In the genomic region with DNA sequence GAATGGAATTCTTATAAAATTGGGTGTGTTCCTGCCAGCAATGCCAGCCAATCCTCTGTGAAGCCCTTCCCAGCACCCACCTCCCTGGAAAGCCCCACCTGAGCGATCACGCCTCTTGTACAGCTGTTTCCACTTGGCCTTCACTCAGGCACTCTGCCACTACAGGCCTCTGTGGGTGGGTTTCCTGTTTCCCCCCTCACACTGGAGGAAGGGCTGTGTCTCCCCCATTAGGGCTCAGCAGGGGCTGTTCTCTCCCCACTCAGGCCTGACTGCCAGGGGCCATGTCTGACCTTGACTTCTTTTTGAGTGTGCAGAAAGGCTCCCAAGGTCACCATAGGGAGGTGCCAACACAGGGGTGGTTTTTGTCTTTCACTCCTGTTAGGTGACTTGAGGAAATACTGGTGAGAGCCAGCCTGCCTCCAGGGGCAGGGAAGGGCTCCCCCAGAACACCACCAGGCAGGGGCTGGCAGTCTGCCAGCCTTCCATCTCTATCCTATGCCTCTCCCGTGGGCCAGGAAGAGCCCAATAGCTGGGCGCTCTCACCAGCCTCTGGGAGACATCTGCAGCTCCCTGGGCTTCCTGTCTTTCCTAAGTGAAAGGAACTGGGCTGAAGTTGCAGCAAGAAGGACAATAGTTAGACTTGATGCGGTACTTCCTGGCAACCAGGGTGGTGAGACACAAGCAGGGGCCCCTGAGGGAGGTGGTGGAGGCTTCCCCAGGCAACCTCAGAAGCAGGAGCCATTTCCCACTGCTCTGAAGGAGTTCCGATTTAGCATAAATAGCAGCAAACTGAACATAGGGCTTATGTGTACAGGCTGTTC, we compare ENCODE assay signal across 1 cellular context.
A peak's percentile ranks its signal among the peaks of the same experiment; 100 is the strongest.
TF ChIP-seq lines count a peak whose summit lies in the region.

No MANE protein-coding gene starts in this region.

TF ChIP-seq in HepG2, 621 proteins besides CTCF, POLR2A, EP300 and RAD21:
- TF ChIP-seq ZNF160 (CRISPR knock-in tag; IDR thresholded peaks at IDR 0.05) (no peak), SALL1 (CRISPR knock-in tag; IDR thresholded peaks at IDR 0.05) (no peak), ZNF776 (CRISPR knock-in tag; IDR thresholded peaks at IDR 0.05) (no peak), ZMYM3 (CRISPR knock-in tag; IDR thresholded peaks at IDR 0.05) (peak; percentile 63; the same call in 1 of the 2 replicates), TEAD3 (CRISPR knock-in tag; optimal IDR thresholded peaks at IDR 0.05; ENCODE audit: borderline replicate concordance) (no peak), RBM22 (optimal IDR thresholded peaks at IDR 0.05; ENCODE audit: low read length) (no peak), FOXP1 (IDR thresholded peaks at IDR 0.05) (no peak), FOXP1 (CRISPR knock-in tag; IDR thresholded peaks at IDR 0.05) (no peak), POLR2G (IDR thresholded peaks at IDR 0.05; ENCODE audit: low read depth, low read length) (no peak), ZNF777 (CRISPR knock-in tag; IDR thresholded peaks at IDR 0.05) (no peak), ZBTB7A (CRISPR knock-in tag; IDR thresholded peaks at IDR 0.05) (no peak), ZNF709 (CRISPR knock-in tag; IDR thresholded peaks at IDR 0.05) (0 out of 2 replicates have a peak, but pooled peaks have one; percentile 25), KDM2A (CRISPR knock-in tag; IDR thresholded peaks at IDR 0.05; ENCODE audit: borderline replicate concordance, low read depth) (no peak), ZNF331 (CRISPR knock-in tag; IDR thresholded peaks at IDR 0.05) (no peak), ZNF878 (CRISPR knock-in tag; IDR thresholded peaks at IDR 0.05) (no peak), ZNF644 (CRISPR knock-in tag; IDR thresholded peaks at IDR 0.05; ENCODE audit: low read depth) (no peak), TAF1 (CRISPR knock-in tag; IDR thresholded peaks at IDR 0.05) (no peak), ZKSCAN1 (IDR thresholded peaks at IDR 0.05; ENCODE audit: low read length) (no peak), NCOA5 (CRISPR knock-in tag; IDR thresholded peaks at IDR 0.05) (no peak), HIVEP1 (CRISPR knock-in tag; IDR thresholded peaks at IDR 0.05) (0 out of 2 replicates have a peak, but pooled peaks have one; percentile 22), SAP130 (CRISPR knock-in tag; IDR thresholded peaks at IDR 0.05; ENCODE audit: low read depth) (peak; percentile 15; the same call in 1 of the 2 replicates), RORA (CRISPR knock-in tag; IDR thresholded peaks at IDR 0.05) (no peak)
- TF ChIP-seq, protein P1, sequence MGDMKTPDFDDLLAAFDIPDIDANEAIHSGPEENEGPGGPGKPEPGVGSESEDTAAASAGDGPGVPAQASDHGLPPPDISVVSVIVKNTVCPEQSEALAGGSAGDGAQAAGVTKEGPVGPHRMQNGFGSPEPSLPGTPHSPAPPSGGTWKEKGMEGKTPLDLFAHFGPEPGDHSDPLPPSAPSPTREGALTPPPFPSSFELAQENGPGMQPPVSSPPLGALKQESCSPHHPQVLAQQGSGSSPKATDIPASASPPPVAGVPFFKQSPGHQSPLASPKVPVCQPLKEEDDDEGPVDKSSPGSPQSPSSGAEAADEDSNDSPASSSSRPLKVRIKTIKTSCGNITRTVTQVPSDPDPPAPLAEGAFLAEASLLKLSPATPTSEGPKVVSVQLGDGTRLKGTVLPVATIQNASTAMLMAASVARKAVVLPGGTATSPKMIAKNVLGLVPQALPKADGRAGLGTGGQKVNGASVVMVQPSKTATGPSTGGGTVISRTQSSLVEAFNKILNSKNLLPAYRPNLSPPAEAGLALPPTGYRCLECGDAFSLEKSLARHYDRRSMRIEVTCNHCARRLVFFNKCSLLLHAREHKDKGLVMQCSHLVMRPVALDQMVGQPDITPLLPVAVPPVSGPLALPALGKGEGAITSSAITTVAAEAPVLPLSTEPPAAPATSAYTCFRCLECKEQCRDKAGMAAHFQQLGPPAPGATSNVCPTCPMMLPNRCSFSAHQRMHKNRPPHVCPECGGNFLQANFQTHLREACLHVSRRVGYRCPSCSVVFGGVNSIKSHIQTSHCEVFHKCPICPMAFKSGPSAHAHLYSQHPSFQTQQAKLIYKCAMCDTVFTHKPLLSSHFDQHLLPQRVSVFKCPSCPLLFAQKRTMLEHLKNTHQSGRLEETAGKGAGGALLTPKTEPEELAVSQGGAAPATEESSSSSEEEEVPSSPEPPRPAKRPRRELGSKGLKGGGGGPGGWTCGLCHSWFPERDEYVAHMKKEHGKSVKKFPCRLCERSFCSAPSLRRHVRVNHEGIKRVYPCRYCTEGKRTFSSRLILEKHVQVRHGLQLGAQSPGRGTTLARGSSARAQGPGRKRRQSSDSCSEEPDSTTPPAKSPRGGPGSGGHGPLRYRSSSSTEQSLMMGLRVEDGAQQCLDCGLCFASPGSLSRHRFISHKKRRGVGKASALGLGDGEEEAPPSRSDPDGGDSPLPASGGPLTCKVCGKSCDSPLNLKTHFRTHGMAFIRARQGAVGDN (CRISPR knock-in tag; IDR thresholded peaks at IDR 0.05): peak; percentile 33; the same call in 1 of the 2 replicates
- TF ChIP-seq, protein P2, sequence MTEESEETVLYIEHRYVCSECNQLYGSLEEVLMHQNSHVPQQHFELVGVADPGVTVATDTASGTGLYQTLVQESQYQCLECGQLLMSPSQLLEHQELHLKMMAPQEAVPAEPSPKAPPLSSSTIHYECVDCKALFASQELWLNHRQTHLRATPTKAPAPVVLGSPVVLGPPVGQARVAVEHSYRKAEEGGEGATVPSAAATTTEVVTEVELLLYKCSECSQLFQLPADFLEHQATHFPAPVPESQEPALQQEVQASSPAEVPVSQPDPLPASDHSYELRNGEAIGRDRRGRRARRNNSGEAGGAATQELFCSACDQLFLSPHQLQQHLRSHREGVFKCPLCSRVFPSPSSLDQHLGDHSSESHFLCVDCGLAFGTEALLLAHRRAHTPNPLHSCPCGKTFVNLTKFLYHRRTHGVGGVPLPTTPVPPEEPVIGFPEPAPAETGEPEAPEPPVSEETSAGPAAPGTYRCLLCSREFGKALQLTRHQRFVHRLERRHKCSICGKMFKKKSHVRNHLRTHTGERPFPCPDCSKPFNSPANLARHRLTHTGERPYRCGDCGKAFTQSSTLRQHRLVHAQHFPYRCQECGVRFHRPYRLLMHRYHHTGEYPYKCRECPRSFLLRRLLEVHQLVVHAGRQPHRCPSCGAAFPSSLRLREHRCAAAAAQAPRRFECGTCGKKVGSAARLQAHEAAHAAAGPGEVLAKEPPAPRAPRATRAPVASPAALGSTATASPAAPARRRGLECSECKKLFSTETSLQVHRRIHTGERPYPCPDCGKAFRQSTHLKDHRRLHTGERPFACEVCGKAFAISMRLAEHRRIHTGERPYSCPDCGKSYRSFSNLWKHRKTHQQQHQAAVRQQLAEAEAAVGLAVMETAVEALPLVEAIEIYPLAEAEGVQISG (CRISPR knock-in tag; IDR thresholded peaks at IDR 0.05): peak; percentile 16; the same call in 1 of the 2 replicates
- TF ChIP-seq, protein P3, sequence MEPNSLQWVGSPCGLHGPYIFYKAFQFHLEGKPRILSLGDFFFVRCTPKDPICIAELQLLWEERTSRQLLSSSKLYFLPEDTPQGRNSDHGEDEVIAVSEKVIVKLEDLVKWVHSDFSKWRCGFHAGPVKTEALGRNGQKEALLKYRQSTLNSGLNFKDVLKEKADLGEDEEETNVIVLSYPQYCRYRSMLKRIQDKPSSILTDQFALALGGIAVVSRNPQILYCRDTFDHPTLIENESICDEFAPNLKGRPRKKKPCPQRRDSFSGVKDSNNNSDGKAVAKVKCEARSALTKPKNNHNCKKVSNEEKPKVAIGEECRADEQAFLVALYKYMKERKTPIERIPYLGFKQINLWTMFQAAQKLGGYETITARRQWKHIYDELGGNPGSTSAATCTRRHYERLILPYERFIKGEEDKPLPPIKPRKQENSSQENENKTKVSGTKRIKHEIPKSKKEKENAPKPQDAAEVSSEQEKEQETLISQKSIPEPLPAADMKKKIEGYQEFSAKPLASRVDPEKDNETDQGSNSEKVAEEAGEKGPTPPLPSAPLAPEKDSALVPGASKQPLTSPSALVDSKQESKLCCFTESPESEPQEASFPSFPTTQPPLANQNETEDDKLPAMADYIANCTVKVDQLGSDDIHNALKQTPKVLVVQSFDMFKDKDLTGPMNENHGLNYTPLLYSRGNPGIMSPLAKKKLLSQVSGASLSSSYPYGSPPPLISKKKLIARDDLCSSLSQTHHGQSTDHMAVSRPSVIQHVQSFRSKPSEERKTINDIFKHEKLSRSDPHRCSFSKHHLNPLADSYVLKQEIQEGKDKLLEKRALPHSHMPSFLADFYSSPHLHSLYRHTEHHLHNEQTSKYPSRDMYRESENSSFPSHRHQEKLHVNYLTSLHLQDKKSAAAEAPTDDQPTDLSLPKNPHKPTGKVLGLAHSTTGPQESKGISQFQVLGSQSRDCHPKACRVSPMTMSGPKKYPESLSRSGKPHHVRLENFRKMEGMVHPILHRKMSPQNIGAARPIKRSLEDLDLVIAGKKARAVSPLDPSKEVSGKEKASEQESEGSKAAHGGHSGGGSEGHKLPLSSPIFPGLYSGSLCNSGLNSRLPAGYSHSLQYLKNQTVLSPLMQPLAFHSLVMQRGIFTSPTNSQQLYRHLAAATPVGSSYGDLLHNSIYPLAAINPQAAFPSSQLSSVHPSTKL (CRISPR knock-in tag; IDR thresholded peaks at IDR 0.05): 0 out of 2 replicates have a peak, but pooled peaks have one; percentile 5
- TF ChIP-seq, protein P4, sequence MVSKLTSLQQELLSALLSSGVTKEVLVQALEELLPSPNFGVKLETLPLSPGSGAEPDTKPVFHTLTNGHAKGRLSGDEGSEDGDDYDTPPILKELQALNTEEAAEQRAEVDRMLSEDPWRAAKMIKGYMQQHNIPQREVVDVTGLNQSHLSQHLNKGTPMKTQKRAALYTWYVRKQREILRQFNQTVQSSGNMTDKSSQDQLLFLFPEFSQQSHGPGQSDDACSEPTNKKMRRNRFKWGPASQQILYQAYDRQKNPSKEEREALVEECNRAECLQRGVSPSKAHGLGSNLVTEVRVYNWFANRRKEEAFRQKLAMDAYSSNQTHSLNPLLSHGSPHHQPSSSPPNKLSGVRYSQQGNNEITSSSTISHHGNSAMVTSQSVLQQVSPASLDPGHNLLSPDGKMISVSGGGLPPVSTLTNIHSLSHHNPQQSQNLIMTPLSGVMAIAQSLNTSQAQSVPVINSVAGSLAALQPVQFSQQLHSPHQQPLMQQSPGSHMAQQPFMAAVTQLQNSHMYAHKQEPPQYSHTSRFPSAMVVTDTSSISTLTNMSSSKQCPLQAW (CRISPR knock-in tag; IDR thresholded peaks at IDR 0.05): no peak
- TF ChIP-seq, protein P5, sequence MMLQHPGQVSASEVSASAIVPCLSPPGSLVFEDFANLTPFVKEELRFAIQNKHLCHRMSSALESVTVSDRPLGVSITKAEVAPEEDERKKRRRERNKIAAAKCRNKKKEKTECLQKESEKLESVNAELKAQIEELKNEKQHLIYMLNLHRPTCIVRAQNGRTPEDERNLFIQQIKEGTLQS (CRISPR knock-in tag; IDR thresholded peaks at IDR 0.05): no peak
- TF ChIP-seq, protein P6, sequence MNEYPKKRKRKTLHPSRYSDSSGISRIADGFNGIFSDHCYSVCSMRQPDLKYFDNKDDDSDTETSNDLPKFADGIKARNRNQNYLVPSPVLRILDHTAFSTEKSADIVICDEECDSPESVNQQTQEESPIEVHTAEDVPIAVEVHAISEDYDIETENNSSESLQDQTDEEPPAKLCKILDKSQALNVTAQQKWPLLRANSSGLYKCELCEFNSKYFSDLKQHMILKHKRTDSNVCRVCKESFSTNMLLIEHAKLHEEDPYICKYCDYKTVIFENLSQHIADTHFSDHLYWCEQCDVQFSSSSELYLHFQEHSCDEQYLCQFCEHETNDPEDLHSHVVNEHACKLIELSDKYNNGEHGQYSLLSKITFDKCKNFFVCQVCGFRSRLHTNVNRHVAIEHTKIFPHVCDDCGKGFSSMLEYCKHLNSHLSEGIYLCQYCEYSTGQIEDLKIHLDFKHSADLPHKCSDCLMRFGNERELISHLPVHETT (CRISPR knock-in tag; conservative IDR thresholded peaks at IDR 0.05): no peak
- TF ChIP-seq, protein P7, sequence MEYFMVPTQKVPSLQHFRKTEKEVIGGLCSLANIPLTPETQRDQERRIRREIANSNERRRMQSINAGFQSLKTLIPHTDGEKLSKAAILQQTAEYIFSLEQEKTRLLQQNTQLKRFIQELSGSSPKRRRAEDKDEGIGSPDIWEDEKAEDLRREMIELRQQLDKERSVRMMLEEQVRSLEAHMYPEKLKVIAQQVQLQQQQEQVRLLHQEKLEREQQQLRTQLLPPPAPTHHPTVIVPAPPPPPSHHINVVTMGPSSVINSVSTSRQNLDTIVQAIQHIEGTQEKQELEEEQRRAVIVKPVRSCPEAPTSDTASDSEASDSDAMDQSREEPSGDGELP (IDR thresholded peaks at IDR 0.05; ENCODE audit: borderline replicate concordance, low read depth): peak; percentile 39; the same call in 1 of the 2 replicates
- TF ChIP-seq, protein P8, sequence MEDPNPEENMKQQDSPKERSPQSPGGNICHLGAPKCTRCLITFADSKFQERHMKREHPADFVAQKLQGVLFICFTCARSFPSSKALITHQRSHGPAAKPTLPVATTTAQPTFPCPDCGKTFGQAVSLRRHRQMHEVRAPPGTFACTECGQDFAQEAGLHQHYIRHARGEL (CRISPR knock-in tag; IDR thresholded peaks at IDR 0.05): no peak
TF ChIP-seq in HepG2: peak in this region for 8.
